Comparison of ENCODE assay signal across 16 cellular contexts in genomic region chr18:27315001-27315400, GRCh38.
A peak's percentile ranks its signal among the peaks of the same experiment; 100 is the strongest.
DNase-seq lines count a peak whose midpoint lies in the region; ATAC-seq and TF ChIP-seq lines count a peak whose summit lies in the region.
"Had no signal": no experiment of that assay in that cellular context is flagged by ENCODE, and none has a peak within 500 bp of the region (broad histone marks: within the 10 kb centered on the region; RNA-seq: fewer than 3 reads in every experiment).

No MANE protein-coding gene starts in this region.

- peak; percentile 0 for DNase-seq in M059J (ENCODE audit: low read depth)
- peak; percentile 1 for DNase-seq in adipocyte (ENCODE audit: low read depth)
- peak; percentile 66 for DNase-seq in epithelial cell of esophagus (ENCODE audit: low read depth)
- no peak for DNase-seq in effector memory CD4-positive, alpha-beta T cell
- DNase-seq in stimulated activated CD8-positive, alpha-beta memory T cell treated with anti-CD3 and anti-CD28 coated beads, Interleukin-4, amount 100 ng/mL, for 48 hours: no peak
- no peak for DNase-seq in A172 (ENCODE audit: low spot score)
- DNase-seq: C1 segment of cervical spinal cord, DMS79, KG1, NCI-H1092, NCI-H2081 treated with DMSO at 0.1 percent for 48 hours, NCI-H510A, NCI-H774, Right ventricle myocardium superior had no signal

- H3K36me3 ChIP-seq in adipocyte (ENCODE audit: control insufficient read depth, insufficient read depth, low read length, severe bottlenecking): no peaks in the 10 kb centered on the region
- H3K36me3 ChIP-seq in effector memory CD4-positive, alpha-beta T cell (ENCODE audit: control insufficient read depth, insufficient read depth, low read length): no peaks in the 10 kb centered on the region

- ATAC-seq in HG03196 (IDR thresholded peaks at IDR 0.05; ENCODE audit: unreplicated experiment): no peak

- no peaks in the 10 kb centered on the region for H3K4me1 ChIP-seq in adipocyte (ENCODE audit: control insufficient read depth, insufficient read depth, low read length)
- no peaks in the 10 kb centered on the region for H3K4me1 ChIP-seq in effector memory CD4-positive, alpha-beta T cell (ENCODE audit: control insufficient read depth, insufficient read depth, low read length, poor library complexity, severe bottlenecking)

- H3K27me3 Mint-ChIP-seq in nephron (ENCODE audit: low read depth): no peaks in the 10 kb centered on the region

- H3K9me3 Mint-ChIP-seq in nephron: peaks cover 10% of the 10 kb centered on the region

- TF ChIP-seq CTCF in epithelial cell of esophagus (IDR thresholded peaks at IDR 0.05; ENCODE audit: insufficient read depth, low read depth, low read length, missing control alignments): no peak
- no peak for TF ChIP-seq CTCF in nephron (IDR thresholded peaks at IDR 0.05; ENCODE audit: unreplicated experiment in 3 of 3)

- H3K4me3 Mint-ChIP-seq in nephron: no peak overlapping the region

- H3K9ac ChIP-seq in adipocyte (ENCODE audit: low read length): no peak overlapping the region

- H3K9me3 ChIP-seq in adipocyte (ENCODE audit: control insufficient read depth, low read length): no peaks in the 10 kb centered on the region
- H3K9me3 ChIP-seq in effector memory CD4-positive, alpha-beta T cell (ENCODE audit: control insufficient read depth, low read length): no peaks in the 10 kb centered on the region

- H3K27ac ChIP-seq in effector memory CD4-positive, alpha-beta T cell (ENCODE audit: insufficient read depth, low read length, poor library complexity, severe bottlenecking): no peak overlapping the region

- peak overlapping the region in 2 of 3 experiments; percentile 71 to 79 for H3K27ac Mint-ChIP-seq in nephron

- H3K27me3 ChIP-seq in adipocyte (replicated peaks; ENCODE audit: control insufficient read depth, insufficient read depth, low read length): no peaks in the 10 kb centered on the region
- H3K27me3 ChIP-seq in effector memory CD4-positive, alpha-beta T cell (replicated peaks; ENCODE audit: control insufficient read depth, insufficient read depth, low read length, poor library complexity, severe bottlenecking): no peaks in the 10 kb centered on the region

- no peaks in the 10 kb centered on the region for H3K4me1 Mint-ChIP-seq in nephron

- no peak overlapping the region for H3K4me3 ChIP-seq in adipocyte (ENCODE audit: low read length)
- no peak overlapping the region for H3K4me3 ChIP-seq in epithelial cell of esophagus (ENCODE audit: low read length)
- H3K4me3 ChIP-seq in effector memory CD4-positive, alpha-beta T cell (ENCODE audit: insufficient read depth, low read depth, low read length, poor library complexity, severe bottlenecking): no peak overlapping the region

- H3K36me3 Mint-ChIP-seq in nephron (ENCODE audit: low read depth): no peaks in the 10 kb centered on the region

Comparison
In these comparisons a context has a peak if more than half of its experiments do, and no peak if none do; other contexts are left out.
1. DNase-seq: peak in M059J (single experiment), adipocyte (single experiment) and epithelial cell of esophagus (single experiment); none in effector memory CD4-positive, alpha-beta T cell (0 of 3), stimulated activated CD8-positive, alpha-beta memory T cell treated with anti-CD3 and anti-CD28 coated beads, Interleukin-4, amount 100 ng/mL, for 48 hours (single experiment) and A172 (single experiment).